In the genomic region with DNA sequence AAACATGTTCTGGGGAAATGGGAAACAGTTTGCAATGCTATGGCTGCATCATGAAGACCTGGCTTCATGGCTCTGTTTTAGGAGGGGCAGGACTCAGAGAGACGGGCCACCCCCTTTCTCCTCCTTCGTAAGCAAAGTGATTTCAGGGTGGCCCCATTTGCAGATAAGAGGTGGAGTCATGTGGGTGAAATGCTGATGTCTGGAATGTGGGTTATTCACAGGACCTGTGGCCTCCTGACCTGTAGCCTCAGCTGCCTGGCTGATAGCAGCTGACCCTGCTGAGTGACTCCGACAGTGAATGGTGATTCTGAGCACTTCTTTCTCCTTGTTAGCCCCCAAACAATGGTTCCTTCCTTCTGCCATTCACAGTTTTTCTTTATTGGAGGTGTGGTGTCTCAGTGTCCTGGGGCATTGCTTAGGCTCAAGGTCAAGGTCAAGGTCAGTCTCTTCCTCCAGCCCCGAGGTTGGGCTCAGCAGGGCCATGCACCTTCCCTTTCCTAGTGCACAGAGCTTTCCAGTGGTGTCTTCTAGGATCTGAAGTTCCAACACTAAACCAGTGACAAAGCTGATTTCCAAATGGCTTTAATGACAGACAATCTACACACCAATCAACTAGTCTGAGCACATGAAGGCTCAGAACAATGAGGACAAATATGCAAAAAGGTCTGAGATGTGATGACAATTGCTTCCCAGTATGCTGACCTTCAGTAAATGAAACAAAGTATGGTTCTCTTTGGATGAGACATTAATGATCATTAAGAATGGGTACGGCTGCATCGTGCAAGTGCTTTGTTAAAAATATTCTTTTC, we compare ENCODE assay signal across 1 cellular context.
A peak's percentile ranks its signal among the peaks of the same experiment; 100 is the strongest.
TF ChIP-seq lines count a peak whose summit lies in the region.

No MANE protein-coding gene starts in this region.

TF ChIP-seq in K562, 482 proteins besides CTCF, POLR2A, EP300 and RAD21 (continued from another document and continues in another):
- TF ChIP-seq AFF4 (CRISPR knock-in tag; IDR thresholded peaks at IDR 0.05) = 0 out of 2 replicates have a peak, but pooled peaks have one; percentile 59
- TF ChIP-seq ATF7 (IDR thresholded peaks at IDR 0.05) = peak; percentile 84
- TF ChIP-seq PRDM10 (IDR thresholded peaks at IDR 0.05; ENCODE audit: partially characterized antibody) = peak; percentile 96
- TF ChIP-seq RB1 (IDR thresholded peaks at IDR 0.05; ENCODE audit: low read depth) = no peak
- TF ChIP-seq CREM (IDR thresholded peaks at IDR 0.05; ENCODE audit: low read depth) = peak; percentile 68
- peak; percentile 24; the same call in 1 of the 2 replicates for TF ChIP-seq MYC (IDR thresholded peaks at IDR 0.05; ENCODE audit: low read depth, low read length)
- no peak for TF ChIP-seq MYC (CRISPR knock-in tag; IDR thresholded peaks at IDR 0.05; ENCODE audit: borderline replicate concordance, low read depth)
- TF ChIP-seq TBP (optimal IDR thresholded peaks at IDR 0.05; ENCODE audit: low read depth, low read length) = peak; percentile 25
- TF ChIP-seq, protein P1, sequence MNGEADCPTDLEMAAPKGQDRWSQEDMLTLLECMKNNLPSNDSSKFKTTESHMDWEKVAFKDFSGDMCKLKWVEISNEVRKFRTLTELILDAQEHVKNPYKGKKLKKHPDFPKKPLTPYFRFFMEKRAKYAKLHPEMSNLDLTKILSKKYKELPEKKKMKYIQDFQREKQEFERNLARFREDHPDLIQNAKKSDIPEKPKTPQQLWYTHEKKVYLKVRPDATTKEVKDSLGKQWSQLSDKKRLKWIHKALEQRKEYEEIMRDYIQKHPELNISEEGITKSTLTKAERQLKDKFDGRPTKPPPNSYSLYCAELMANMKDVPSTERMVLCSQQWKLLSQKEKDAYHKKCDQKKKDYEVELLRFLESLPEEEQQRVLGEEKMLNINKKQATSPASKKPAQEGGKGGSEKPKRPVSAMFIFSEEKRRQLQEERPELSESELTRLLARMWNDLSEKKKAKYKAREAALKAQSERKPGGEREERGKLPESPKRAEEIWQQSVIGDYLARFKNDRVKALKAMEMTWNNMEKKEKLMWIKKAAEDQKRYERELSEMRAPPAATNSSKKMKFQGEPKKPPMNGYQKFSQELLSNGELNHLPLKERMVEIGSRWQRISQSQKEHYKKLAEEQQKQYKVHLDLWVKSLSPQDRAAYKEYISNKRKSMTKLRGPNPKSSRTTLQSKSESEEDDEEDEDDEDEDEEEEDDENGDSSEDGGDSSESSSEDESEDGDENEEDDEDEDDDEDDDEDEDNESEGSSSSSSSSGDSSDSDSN (IDR thresholded peaks at IDR 0.05; ENCODE audit: borderline replicate concordance in 1 of 2, low read depth in 2 of 2, low read length in 2 of 2) = no peak
- TF ChIP-seq SP1 (CRISPR knock-in tag; IDR thresholded peaks at IDR 0.05) = peak; percentile 71
- peak; percentile 38; the same call in 1 of the 2 replicates for TF ChIP-seq RBFOX2 (IDR thresholded peaks at IDR 0.05; ENCODE audit: low read depth, low read length)
- TF ChIP-seq ZBTB7A (IDR thresholded peaks at IDR 0.05; ENCODE audit: borderline replicate concordance, control insufficient read depth, low read depth, low read length) = peak; percentile 40; the same call in 1 of the 2 replicates
- peak; percentile 91 for TF ChIP-seq MYNN (IDR thresholded peaks at IDR 0.05)
- no peak for TF ChIP-seq MYNN (CRISPR knock-in tag; IDR thresholded peaks at IDR 0.05)
- TF ChIP-seq, protein P2, sequence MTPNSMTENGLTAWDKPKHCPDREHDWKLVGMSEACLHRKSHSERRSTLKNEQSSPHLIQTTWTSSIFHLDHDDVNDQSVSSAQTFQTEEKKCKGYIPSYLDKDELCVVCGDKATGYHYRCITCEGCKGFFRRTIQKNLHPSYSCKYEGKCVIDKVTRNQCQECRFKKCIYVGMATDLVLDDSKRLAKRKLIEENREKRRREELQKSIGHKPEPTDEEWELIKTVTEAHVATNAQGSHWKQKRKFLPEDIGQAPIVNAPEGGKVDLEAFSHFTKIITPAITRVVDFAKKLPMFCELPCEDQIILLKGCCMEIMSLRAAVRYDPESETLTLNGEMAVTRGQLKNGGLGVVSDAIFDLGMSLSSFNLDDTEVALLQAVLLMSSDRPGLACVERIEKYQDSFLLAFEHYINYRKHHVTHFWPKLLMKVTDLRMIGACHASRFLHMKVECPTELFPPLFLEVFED (CRISPR knock-in tag; conservative IDR thresholded peaks at IDR 0.05) = no peak
- TF ChIP-seq TBL1XR1 (IDR thresholded peaks at IDR 0.05; ENCODE audit: low read length in 2 of 2) = peak in 1 of 2 experiments; percentile 83; a peak in 2 of 4 replicates
- TF ChIP-seq, protein P3, sequence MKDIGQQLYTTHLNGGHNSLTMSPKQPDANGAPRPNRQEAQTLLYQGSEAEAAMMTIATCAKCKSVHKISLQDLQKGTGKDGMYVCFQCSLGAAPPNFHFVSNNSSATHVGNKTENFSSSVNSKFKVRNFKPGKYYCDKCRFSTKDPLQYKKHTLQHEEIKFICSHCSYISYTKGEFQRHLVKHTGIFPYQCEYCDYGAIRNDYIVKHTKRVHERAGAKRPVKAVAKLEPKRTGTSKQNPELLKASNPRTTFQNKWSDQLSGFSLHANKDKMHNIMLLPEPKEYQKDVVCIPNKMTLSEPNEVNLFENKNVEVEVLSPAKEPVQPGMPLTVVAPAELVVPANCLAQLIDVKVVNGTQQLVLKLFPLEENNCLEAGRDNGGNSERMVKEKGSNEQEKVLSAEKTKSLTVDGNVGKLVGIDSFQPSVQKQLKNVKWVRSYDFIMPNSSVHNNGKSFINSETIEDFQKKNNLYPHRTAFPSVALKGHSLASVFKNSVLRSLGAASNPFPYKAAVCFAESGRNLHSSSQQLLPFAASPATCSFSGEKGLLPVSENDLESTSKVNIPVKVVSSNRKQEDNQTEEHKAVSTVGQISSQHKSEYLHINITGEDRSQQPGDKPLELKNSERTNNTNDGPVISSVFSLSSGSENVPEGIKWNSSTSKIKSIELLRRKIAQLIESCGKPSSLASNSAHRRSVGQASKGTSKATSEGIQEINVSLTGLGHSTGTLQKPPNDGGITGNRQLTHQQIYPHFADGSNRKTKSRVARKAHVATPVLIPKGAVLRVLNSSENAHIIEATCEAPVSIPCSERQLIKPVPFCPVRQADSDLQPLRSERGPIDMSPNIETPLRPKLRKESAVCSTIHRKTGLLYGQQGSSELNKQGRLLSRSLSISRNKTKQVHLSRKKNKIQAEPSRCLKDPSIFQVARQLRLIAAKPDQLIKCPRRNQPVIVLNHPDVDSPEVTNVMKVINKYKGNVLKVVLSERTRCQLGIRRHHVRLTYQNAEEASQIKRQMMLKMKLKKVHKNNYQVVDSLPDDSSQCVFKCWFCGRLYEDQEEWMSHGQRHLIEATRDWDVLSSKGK (CRISPR knock-in tag; IDR thresholded peaks at IDR 0.05) = no peak
- TF ChIP-seq, protein P4, sequence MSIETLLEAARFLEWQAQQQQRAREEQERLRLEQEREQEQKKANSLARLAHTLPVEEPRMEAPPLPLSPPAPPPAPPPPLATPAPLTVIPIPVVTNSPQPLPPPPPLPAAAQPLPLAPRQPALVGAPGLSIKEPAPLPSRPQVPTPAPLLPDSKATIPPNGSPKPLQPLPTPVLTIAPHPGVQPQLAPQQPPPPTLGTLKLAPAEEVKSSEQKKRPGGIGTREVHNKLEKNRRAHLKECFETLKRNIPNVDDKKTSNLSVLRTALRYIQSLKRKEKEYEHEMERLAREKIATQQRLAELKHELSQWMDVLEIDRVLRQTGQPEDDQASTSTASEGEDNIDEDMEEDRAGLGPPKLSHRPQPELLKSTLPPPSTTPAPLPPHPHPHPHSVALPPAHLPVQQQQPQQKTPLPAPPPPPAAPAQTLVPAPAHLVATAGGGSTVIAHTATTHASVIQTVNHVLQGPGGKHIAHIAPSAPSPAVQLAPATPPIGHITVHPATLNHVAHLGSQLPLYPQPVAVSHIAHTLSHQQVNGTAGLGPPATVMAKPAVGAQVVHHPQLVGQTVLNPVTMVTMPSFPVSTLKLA (conservative IDR thresholded peaks at IDR 0.05) = peak in 1 of 2 experiments; percentile 55; a peak in 2 of 4 replicates
- TF ChIP-seq STAG1 (CRISPR knock-in tag; IDR thresholded peaks at IDR 0.05; ENCODE audit: borderline replicate concordance) = no peak
- TF ChIP-seq GABPA (tag; conservative IDR thresholded peaks at IDR 0.05; ENCODE audit: low read depth) = 0 out of 2 replicates have a peak, but pooled peaks have one; percentile 21
- TF ChIP-seq TOE1 (IDR thresholded peaks at IDR 0.05; ENCODE audit: borderline replicate concordance) = peak; percentile 65; the same call in 1 of the 2 replicates
- no peak for TF ChIP-seq TOE1 (CRISPR knock-in tag; IDR thresholded peaks at IDR 0.05; ENCODE audit: borderline replicate concordance, low read depth)
- TF ChIP-seq ZMIZ1 (IDR thresholded peaks at IDR 0.05; ENCODE audit: low read depth in 2 of 2, low read length in 2 of 2) = 0 out of 4 replicates have a peak, but pooled peaks of 1 of the 2 experiments have one; percentile 20
- no peak for TF ChIP-seq ZBTB9 (CRISPR knock-in tag; IDR thresholded peaks at IDR 0.05)
- TF ChIP-seq HDAC1 (IDR thresholded peaks at IDR 0.05) = peak in 1 of 2 experiments; percentile 76; a peak in 2 of 4 replicates
- peak; percentile 52 for TF ChIP-seq MAFK (IDR thresholded peaks at IDR 0.05; ENCODE audit: low read length)
- TF ChIP-seq CCAR2 (IDR thresholded peaks at IDR 0.05; ENCODE audit: low read depth, low read length) = no peak
- peak; percentile 55 for TF ChIP-seq ZNF316 (IDR thresholded peaks at IDR 0.05)
- TF ChIP-seq HNRNPH1 (optimal IDR thresholded peaks at IDR 0.05; ENCODE audit: low read depth, low read length) = no peak
